ENCODE assay signal across 8 cellular contexts in the genomic region with DNA sequence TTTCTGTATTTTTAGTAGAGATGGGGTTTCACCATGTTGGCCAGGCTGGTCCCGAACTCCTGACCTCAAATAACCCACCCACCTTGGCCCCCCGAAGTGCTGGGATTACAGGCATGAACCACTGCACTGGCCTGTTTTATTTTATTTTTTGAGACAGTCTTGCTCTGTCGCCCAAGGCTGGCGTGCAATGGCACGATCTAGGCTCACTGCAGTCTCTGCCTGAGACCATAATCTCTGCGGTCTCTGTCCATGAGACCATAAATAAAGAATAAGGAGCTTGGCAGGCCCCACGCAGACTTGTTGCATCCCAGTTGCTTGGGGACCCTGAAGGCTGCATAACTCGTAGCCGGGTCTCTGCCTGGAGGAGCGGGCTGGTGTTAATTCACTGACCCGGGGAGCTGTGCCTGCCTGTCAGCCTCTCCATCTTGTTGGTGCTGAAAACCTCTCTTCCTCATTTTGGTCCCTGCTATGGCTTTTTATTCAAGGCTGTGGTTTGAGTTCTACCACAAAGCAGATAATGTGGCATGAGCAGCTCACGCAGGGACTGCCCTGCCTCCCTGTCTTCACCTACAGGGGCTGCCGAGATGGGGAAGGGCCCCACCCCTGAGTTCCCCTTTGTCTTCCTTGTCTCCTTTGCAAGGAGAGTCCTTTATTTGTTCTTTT.
A peak's percentile ranks its signal among the peaks of the same experiment; 100 is the strongest.
DNase-seq lines count a peak whose midpoint lies in the region; ATAC-seq and TF ChIP-seq lines count a peak whose summit lies in the region.

No MANE protein-coding gene starts in this region.

- no peak overlapping the region for H3K4me3 ChIP-seq in coronary artery

- ATAC-seq in GM18517 (IDR thresholded peaks at IDR 0.05; ENCODE audit: unreplicated experiment) = peak; percentile 57
- ATAC-seq in HG02571 (IDR thresholded peaks at IDR 0.05; ENCODE audit: unreplicated experiment) = peak; percentile 63
- ATAC-seq in HG02970 (IDR thresholded peaks at IDR 0.05; ENCODE audit: low FRiP score, unreplicated experiment) = no peak

- TF ChIP-seq CTCF in coronary artery (IDR thresholded peaks at IDR 0.05) = no peak

- H3K27ac ChIP-seq in coronary artery = no peak overlapping the region

- DNase-seq in NAMALWA (ENCODE audit: low spot score) (peak; percentile 62), iPS-NIHi11 (ENCODE audit: low spot score) (peak; percentile 38), coronary artery (ENCODE audit: low spot score) (no peak), NCI-H146 (lab: John Stamatoyannopoulos, UW) (no peak)
- DNase-seq in central memory CD4-positive, alpha-beta T cell = no peak

Comparison
In these comparisons a context has a peak if more than half of its experiments do, and no peak if none do; other contexts are left out.
1. DNase-seq: peak in NAMALWA (single experiment) and iPS-NIHi11 (single experiment); none in central memory CD4-positive, alpha-beta T cell (single experiment), coronary artery (single experiment) and NCI-H146 (single experiment).